In genomic region chr13:73000027-73000674, GRCh38 we compare ENCODE assay signal across 8 cellular contexts. TPM values are rescaled to one million over a fixed set of nuclear protein-coding genes. Genes with fewer than 3 reads are reported as not detected.
DNase-seq lines count a peak whose midpoint lies in the region; ATAC-seq, FAIRE-seq and TF ChIP-seq lines count a peak whose summit lies in the region.

No MANE protein-coding gene starts in this region.

- peak; percentile 73 for ATAC-seq in HG03025 (IDR thresholded peaks at IDR 0.05; ENCODE audit: low FRiP score, unreplicated experiment)
- ATAC-seq in HG03439 (IDR thresholded peaks at IDR 0.05; ENCODE audit: unreplicated experiment): no peak

- in situ Hi-C loops in mammary epithelial cell (cut with MboI; ENCODE audit: low sequenced_read_pairs in 2 of 2): no loop called here

- no TSS peak for BruUV-seq in mammary epithelial cell (replicated peaks; lab: Mats Ljungman, UMichigan)

- DNase-seq in mammary epithelial cell: peak; percentile 56
- no peak for DNase-seq in breast epithelium (ENCODE audit: low spot score in 2 of 2)
- DNase-seq in RKO (ENCODE audit: low spot score): peak; percentile 48
- DNase-seq in keratinocyte (ENCODE audit: low read depth, low spot score): peak; percentile 7
- no peak for DNase-seq in ecto neural progenitor cell (ENCODE audit: low spot score)
- no peak for DNase-seq in T-helper 2 cell treated with Interferon-gamma antibody and Interleukin-4, amounts not matched to agents 5 μg/mL and 100 μg/mL, for 36 hours (ENCODE audit: low spot score)

- no peaks in the 10 kb centered on the region for H3K9me3 Mint-ChIP-seq in T-helper 2 cell treated with Interferon-gamma antibody and Interleukin-4, amounts not matched to agents 5 μg/mL and 100 μg/mL, for 36 hours

- TF ChIP-seq POLR2A in breast epithelium (IDR thresholded peaks at IDR 0.05): no peak

- dilution Hi-C loops in mammary epithelial cell (cut with HindIII; ENCODE audit: low sequenced_read_pairs) (no loop called here), keratinocyte (cut with MboI; ENCODE audit: extremely low pct_ligation_motif_present, low sequenced_read_pairs) (no loop called here)

- H3K9ac ChIP-seq in mammary epithelial cell (ENCODE audit: insufficient read depth, low read length) (no peak overlapping the region), keratinocyte (ENCODE audit: control insufficient read depth, extremely low read depth, insufficient read depth, low read length) (no peak overlapping the region)

- 97% methylated on average over 4 of the region's 4 CpGs for WGBS in mammary epithelial cell (ENCODE audit: low coverage, missing lambda C conversion rate)

- FAIRE-seq in keratinocyte (lab: Jason Lieb, UNC): no peak

- H3K36me3 ChIP-seq in mammary epithelial cell (ENCODE audit: insufficient read depth, low read length): no peaks in the 10 kb centered on the region
- no peaks in the 10 kb centered on the region for H3K36me3 ChIP-seq in breast epithelium
- peaks cover 0 to 1% of the 10 kb centered on the region in 2 experiments for H3K36me3 ChIP-seq in keratinocyte (ENCODE audit: control insufficient read depth in 2 of 2, extremely low read depth in 1 of 2, insufficient read depth in 2 of 2, low read length in 2 of 2)

- intact Hi-C loops in mammary epithelial cell (cut with micrococcal nuclease) (no loop called here), breast epithelium (cut with DNase I; ENCODE audit: low total_unique reads) (no loop called here)

- H3K9me1 ChIP-seq in keratinocyte (ENCODE audit: control insufficient read depth, extremely low read depth, insufficient read depth, low read length): no peaks in the 10 kb centered on the region

- no peak overlapping the region for H3K27ac Mint-ChIP-seq in T-helper 2 cell treated with Interferon-gamma antibody and Interleukin-4, amounts not matched to agents 5 μg/mL and 100 μg/mL, for 36 hours

- H3K4me3 Mint-ChIP-seq in T-helper 2 cell treated with Interferon-gamma antibody and Interleukin-4, amounts not matched to agents 5 μg/mL and 100 μg/mL, for 36 hours: no peak overlapping the region

- no peak for TF ChIP-seq CTCF in mammary epithelial cell (conservative IDR thresholded peaks at IDR 0.05 in 1 of 2, IDR thresholded peaks at IDR 0.05 in 1 of 2; ENCODE audit: extremely low read depth in 1 of 2, insufficient read depth in 1 of 2, low read depth in 1 of 2, low read length in 2 of 2)
- TF ChIP-seq CTCF in breast epithelium (IDR thresholded peaks at IDR 0.05): no peak
- no peak for TF ChIP-seq CTCF in keratinocyte (optimal IDR thresholded peaks at IDR 0.05 in 1 of 3, IDR thresholded peaks at IDR 0.05 in 1 of 3, conservative IDR thresholded peaks at IDR 0.05 in 1 of 3; ENCODE audit: extremely low read depth in 1 of 3, insufficient read depth in 2 of 3, low read length in 3 of 3)

- no peaks in the 10 kb centered on the region for H3K27me3 ChIP-seq in mammary epithelial cell (ENCODE audit: insufficient read depth, low read length)
- no peaks in the 10 kb centered on the region for H3K27me3 ChIP-seq in breast epithelium
- no peaks in the 10 kb centered on the region for H3K27me3 ChIP-seq in keratinocyte (ENCODE audit: control insufficient read depth, extremely low read depth, insufficient read depth, low read length)

- H3K79me2 ChIP-seq in mammary epithelial cell (ENCODE audit: insufficient read depth, low read length) (no peaks in the 10 kb centered on the region), keratinocyte (ENCODE audit: control insufficient read depth, insufficient read depth, low read length) (no peaks in the 10 kb centered on the region)

- H3K4me2 ChIP-seq in mammary epithelial cell (ENCODE audit: insufficient read depth, low read depth, low read length) (no peak overlapping the region), keratinocyte (ENCODE audit: control insufficient read depth, extremely low read depth, insufficient read depth, low read depth, low read length) (no peak overlapping the region)

- H3K4me1 ChIP-seq in mammary epithelial cell (ENCODE audit: insufficient read depth, low read length): peaks cover 4% of the 10 kb centered on the region
- H3K4me1 ChIP-seq in breast epithelium: no peaks in the 10 kb centered on the region
- no peaks in the 10 kb centered on the region for H3K4me1 ChIP-seq in keratinocyte (ENCODE audit: control insufficient read depth, extremely low read depth, insufficient read depth, low read length)

- H2AFZ ChIP-seq in mammary epithelial cell (ENCODE audit: low read depth, low read length) (no peak overlapping the region), keratinocyte (ENCODE audit: control insufficient read depth, low read length) (no peak overlapping the region)

- peaks cover 10% of the 10 kb centered on the region for H3K4me1 Mint-ChIP-seq in T-helper 2 cell treated with Interferon-gamma antibody and Interleukin-4, amounts not matched to agents 5 μg/mL and 100 μg/mL, for 36 hours (ENCODE audit: low read depth)

- H3K4me3 ChIP-seq in mammary epithelial cell (replicated peaks in 1 of 3; ENCODE audit: insufficient read depth in 1 of 3, low read depth in 2 of 3, low read length in 3 of 3) (no peak overlapping the region), breast epithelium (no peak overlapping the region), keratinocyte (ENCODE audit: control insufficient read depth in 2 of 3, extremely low read depth in 1 of 3, insufficient read depth in 2 of 3, low read depth in 1 of 3, low read length in 3 of 3) (no peak overlapping the region)

- no peaks in the 10 kb centered on the region for H3K27me3 Mint-ChIP-seq in T-helper 2 cell treated with Interferon-gamma antibody and Interleukin-4, amounts not matched to agents 5 μg/mL and 100 μg/mL, for 36 hours (ENCODE audit: low read depth)

- H3K9me3 ChIP-seq in mammary epithelial cell (replicated peaks; ENCODE audit: insufficient read depth, low read length) (no peaks in the 10 kb centered on the region), breast epithelium (no peaks in the 10 kb centered on the region), keratinocyte (ENCODE audit: control insufficient read depth, low read depth, low read length) (no peaks in the 10 kb centered on the region)

- CTCF ChIA-PET in mammary epithelial cell (lab: Charles Lee; ENCODE audit: low non-redundant PET): no interaction called here

- H4K20me1 ChIP-seq in mammary epithelial cell (ENCODE audit: insufficient read depth, low read length): no peaks in the 10 kb centered on the region
- no peaks in the 10 kb centered on the region for H4K20me1 ChIP-seq in keratinocyte (ENCODE audit: control insufficient read depth, extremely low read depth, insufficient read depth, low read length)

- H3K27ac ChIP-seq in mammary epithelial cell (ENCODE audit: insufficient read depth, low read depth, low read length) (no peak overlapping the region), breast epithelium (no peak overlapping the region), keratinocyte (ENCODE audit: control insufficient read depth, insufficient read depth, low read length) (no peak overlapping the region)

- peaks cover 6% of the 10 kb centered on the region for H3K36me3 Mint-ChIP-seq in T-helper 2 cell treated with Interferon-gamma antibody and Interleukin-4, amounts not matched to agents 5 μg/mL and 100 μg/mL, for 36 hours (ENCODE audit: low read depth)

RNA-seq across cellular contexts. Expression of gene KLF5, which starts 58.7 kb away (rescaled TPM):
- total RNA-seq in mammary epithelial cell: 100 to 1,000 TPM in 1 of 2 donors, 10 to 100 TPM in 1; 34.3 to 175 TPM
- 162 TPM for polyA plus RNA-seq in mammary epithelial cell
- 104 TPM for polyA minus RNA-seq in mammary epithelial cell
- 10 to 100 TPM in 2 of 3 donors, 1 to 10 TPM in 1; 2.2 to 30.7 (median 10.5) TPM for total RNA-seq in breast epithelium
- 144 to 175 TPM (median 162 TPM) in 3 replicates for polyA plus RNA-seq in keratinocyte
- 58.1 TPM for polyA plus RNA-seq in keratinocyte (2011; ENCODE audit: low read depth)
- 85.1 and 128 TPM in 2 replicates for polyA plus RNA-seq in keratinocyte (2011; cell fraction: cytosol; rRNA removed)
- 225 and 256 TPM in 2 replicates for polyA plus RNA-seq in keratinocyte (2011; cell fraction: nucleus; rRNA removed)
- polyA plus RNA-seq in keratinocyte (2012; ENCODE audit: low replicate concordance): 63.4 and 116 TPM in 2 replicates
- polyA minus RNA-seq in keratinocyte: 175 to 368 TPM (median 282 TPM) in 3 replicates
- polyA minus RNA-seq in keratinocyte (2011; cell fraction: cytosol; rRNA and poly(A)+ RNA removed): 100 TPM
- polyA minus RNA-seq in keratinocyte (2011; cell fraction: nucleus; rRNA and poly(A)+ RNA removed): 146 and 228 TPM in 2 replicates

Comparison
In these comparisons a context has a peak if more than half of its experiments do, and no peak if none do; other contexts are left out.
1. DNase-seq: peak in mammary epithelial cell (single experiment), RKO (single experiment) and keratinocyte (single experiment); none in breast epithelium (0 of 2), ecto neural progenitor cell (single experiment) and T-helper 2 cell treated with Interferon-gamma antibody and Interleukin-4, amounts not matched to agents 5 μg/mL and 100 μg/mL, for 36 hours (single experiment).